Comparison of ENCODE assay signal across 8 cellular contexts in genomic region chr10:34723746-34724145, GRCh38.
DNase-seq lines count a peak whose midpoint lies in the region; ATAC-seq and TF ChIP-seq lines count a peak whose summit lies in the region.

No MANE protein-coding gene starts in this region.

- H3K4me1 ChIP-seq in Peyer's patch = peaks cover 0 to 5% (median 0%) of the 10 kb centered on the region in 4 donors

- peaks cover 0 to 6% (median 0%) of the 10 kb centered on the region in 3 donors for H3K4me1 Mint-ChIP-seq in T-cell
- peaks cover 0 to 5% of the 10 kb centered on the region in 2 donors for H3K4me1 Mint-ChIP-seq in stimulated activated naive B cell treated with anti-CD40 and anti-IgM and Interleukin-4, amounts not matched to agents 10 μg/mL and 1 μg/mL and 100 μg/mL, for 72 hours

- H3K36me3 ChIP-seq in Peyer's patch = no peaks in the 10 kb centered on the region

- H3K27me3 Mint-ChIP-seq in T-cell = peaks cover 0 to 2% of the 10 kb centered on the region in 2 donors
- H3K27me3 Mint-ChIP-seq in stimulated activated naive B cell treated with anti-CD40 and anti-IgM and Interleukin-4, amounts not matched to agents 10 μg/mL and 1 μg/mL and 100 μg/mL, for 72 hours = no peaks in the 10 kb centered on the region

- H3K4me3 ChIP-seq in HFF-Myc (replicated peaks; ENCODE audit: low read depth, low read length) (no peak overlapping the region), Peyer's patch (no peak overlapping the region), fibroblast of mammary gland (ENCODE audit: control insufficient read depth, low read depth, low read length) (peak overlapping the region; percentile 37)

- H3K27me3 ChIP-seq in Peyer's patch = no peaks in the 10 kb centered on the region

- H3K4me3 Mint-ChIP-seq in T-cell = no peak overlapping the region
- H3K4me3 Mint-ChIP-seq in stimulated activated naive B cell treated with anti-CD40 and anti-IgM and Interleukin-4, amounts not matched to agents 10 μg/mL and 1 μg/mL and 100 μg/mL, for 72 hours = no peak overlapping the region

- H3K9me3 Mint-ChIP-seq in T-cell = no peaks in the 10 kb centered on the region
- H3K9me3 Mint-ChIP-seq in stimulated activated naive B cell treated with anti-CD40 and anti-IgM and Interleukin-4, amounts not matched to agents 10 μg/mL and 1 μg/mL and 100 μg/mL, for 72 hours = no peaks in the 10 kb centered on the region

- CTCF ChIA-PET in GM10248 (lab: Yijun Ruan, JAX) = interaction anchor here (1.0 to 2.8 kb wide), 10 partner anchors 8 to 235 kb away, joined by 3 to 16 read pairs (median 4); no protein-coding TSS in a partner anchor
- CTCF ChIA-PET in T-cell (lab: Charles Lee) = no interaction called here

- no peak overlapping the region for H3K27ac ChIP-seq in Peyer's patch

- H3K9me3 ChIP-seq in Peyer's patch = no peaks in the 10 kb centered on the region

- TF ChIP-seq CTCF in GM10248 (IDR thresholded peaks at IDR 0.05; ENCODE audit: control extremely low read depth, extremely low read depth, low read depth, missing control alignments) = peak; percentile 26
- peak; percentile 37 for TF ChIP-seq CTCF in HFF-Myc (IDR thresholded peaks at IDR 0.05; ENCODE audit: low read depth, low read length, missing control alignments)
- TF ChIP-seq CTCF in Peyer's patch (IDR thresholded peaks at IDR 0.05) = peak in 4 of 6 experiments; percentile 38 to 87 (median 78)
- peak; percentile 64 for TF ChIP-seq CTCF in fibroblast of mammary gland (conservative IDR thresholded peaks at IDR 0.05; ENCODE audit: control insufficient read depth, insufficient read depth, low read depth, low read length)

- peak; percentile 43 for DNase-seq in GM10248 (ENCODE audit: extremely low spot score)
- no peak for DNase-seq in HFF-Myc (ENCODE audit: extremely low read depth, low read depth)
- peak in 1 of 3 donors; percentile 69 for DNase-seq in Peyer's patch
- DNase-seq in fibroblast of mammary gland (ENCODE audit: low read depth) = peak; percentile 82
- peak; percentile 65 for DNase-seq in pons (ENCODE audit: low spot score)
- no peak for DNase-seq in T-cell
- no peak for DNase-seq in stimulated activated naive B cell treated with anti-CD40 and anti-IgM and Interleukin-4, amounts not matched to agents 10 μg/mL and 1 μg/mL and 100 μg/mL, for 72 hours
- no peak for DNase-seq in GM19240 (ENCODE audit: insufficient read length, low spot score)

- H3K27ac Mint-ChIP-seq in T-cell = no peak overlapping the region
- no peak overlapping the region for H3K27ac Mint-ChIP-seq in stimulated activated naive B cell treated with anti-CD40 and anti-IgM and Interleukin-4, amounts not matched to agents 10 μg/mL and 1 μg/mL and 100 μg/mL, for 72 hours

- H3K36me3 Mint-ChIP-seq in T-cell = no peaks in the 10 kb centered on the region
- H3K36me3 Mint-ChIP-seq in stimulated activated naive B cell treated with anti-CD40 and anti-IgM and Interleukin-4, amounts not matched to agents 10 μg/mL and 1 μg/mL and 100 μg/mL, for 72 hours = no peaks in the 10 kb centered on the region

- POLR2A ChIA-PET in GM10248 (lab: Yijun Ruan, JAX) (no interaction called here), T-cell (lab: Charles Lee) (no interaction called here)

- TF ChIP-seq POLR2A in Peyer's patch (IDR thresholded peaks at IDR 0.05) = no peak

- ATAC-seq in T-cell (replicated peaks in 1 of 4) = no peak
- ATAC-seq in stimulated activated naive B cell treated with anti-CD40 and anti-IgM and Interleukin-4, amounts not matched to agents 10 μg/mL and 1 μg/mL and 100 μg/mL, for 72 hours (replicated peaks) = no peak

Comparison
In these comparisons a context has a peak if more than half of its experiments do, and no peak if none do; other contexts are left out.
1. DNase-seq: peak in GM10248 (single experiment), fibroblast of mammary gland (single experiment) and pons (single experiment); none in HFF-Myc (single experiment), T-cell (0 of 34), stimulated activated naive B cell treated with anti-CD40 and anti-IgM and Interleukin-4, amounts not matched to agents 10 μg/mL and 1 μg/mL and 100 μg/mL, for 72 hours (single experiment) and GM19240 (single experiment).
2. CTCF ChIP-seq: peak in every context shown above with its lines; median percentile 78 in Peyer's patch; 64 in fibroblast of mammary gland; 37 in HFF-Myc; 26 in GM10248.